In genomic region chr15:44130778-44131177, GRCh38 we compare ENCODE assay signal across 2 cellular contexts.
TF ChIP-seq lines count a peak whose summit lies in the region.

No MANE protein-coding gene starts in this region.

TF ChIP-seq in A549, 52 proteins besides CTCF, POLR2A, EP300 and RAD21:
- TF ChIP-seq POLR2AphosphoS2 (conservative IDR thresholded peaks at IDR 0.05; ENCODE audit: low read length) (no peak), SMC3 (IDR thresholded peaks at IDR 0.05) (peak; percentile 52)
TF ChIP-seq in A549: peak in this region for 1.

TF ChIP-seq in HepG2, 621 proteins besides CTCF, POLR2A, EP300 and RAD21:
- TF ChIP-seq TFAP4 (IDR thresholded peaks at IDR 0.05; ENCODE audit: borderline replicate concordance, low read depth): no peak
